8 cellular contexts compared by ENCODE assay signal in genomic region chr10:122373713-122374112, GRCh38. TPM values are rescaled to one million over a fixed set of nuclear protein-coding genes. Genes with fewer than 3 reads are reported as not detected.
A peak's percentile ranks its signal among the peaks of the same experiment; 100 is the strongest.
DNase-seq lines count a peak whose midpoint lies in the region; ATAC-seq, FAIRE-seq and TF ChIP-seq lines count a peak whose summit lies in the region.

No MANE protein-coding gene starts in this region.

- peaks cover 0 to 26% (median 3%) of the 10 kb centered on the region in 4 donors for H3K4me1 ChIP-seq in right lobe of liver
- peaks cover 14 to 27% (median 21%) of the 10 kb centered on the region in 4 donors for H3K4me1 ChIP-seq in transverse colon

- in situ Hi-C loops in transverse colon (cut with MboI; ENCODE audit: low pct_ligation_motif_present in 1 of 4, low pct_unique_long_range_greater_than_20kb in 1 of 4, low sequenced_read_pairs in 3 of 4) (no loop called here), GM13976 (cut with MboI; ENCODE audit: low sequenced_read_pairs, unreplicated experiment) (no loop called here)

- 6% methylated on average over 12 of the region's 12 CpGs for WGBS in right lobe of liver (ENCODE audit: insufficient coverage, low coverage, low lambda C conversion rate, missing lambda C conversion rate)
- 6 to 11% methylated on average over 8 to 12 of the region's 12 CpGs for WGBS in transverse colon (ENCODE audit: low coverage in 1 of 2), 2 donors

- ATAC-seq in right lobe of liver: peak; percentile 2 to 9 (median 4)

- intact Hi-C loops in right lobe of liver (cut with DNase I): no loop called here
- intact Hi-C loops in transverse colon (cut with DNase I; ENCODE audit: low total_unique reads): no loop called here
- intact Hi-C loops in posterior vena cava (cut with DNase I): loop anchor here in 1 of 2 donors (10.0 kb wide), 1 partner anchor 389 kb away; the partner anchor contains the start of gene TACC2

- no peak for TF ChIP-seq CTCF in AG09309 (IDR thresholded peaks at IDR 0.05; ENCODE audit: control insufficient read depth, insufficient read depth, low read depth, low read length, missing control alignments)
- TF ChIP-seq CTCF in bronchial epithelial cell (IDR thresholded peaks at IDR 0.05; ENCODE audit: insufficient read depth, low read length, severe bottlenecking): no peak
- TF ChIP-seq CTCF in right lobe of liver (IDR thresholded peaks at IDR 0.05): no peak
- TF ChIP-seq CTCF in transverse colon (IDR thresholded peaks at IDR 0.05): no peak
- no peak for TF ChIP-seq CTCF in GM13976 (IDR thresholded peaks at IDR 0.05; ENCODE audit: borderline replicate concordance, control extremely low read depth, extremely low read depth, insufficient read depth, missing control alignments)

- H3K36me3 ChIP-seq in bronchial epithelial cell (ENCODE audit: control insufficient read depth, insufficient read depth, low read length) (no peaks in the 10 kb centered on the region), right lobe of liver (no peaks in the 10 kb centered on the region), transverse colon (no peaks in the 10 kb centered on the region)

- H3K27ac ChIP-seq in right lobe of liver: peak overlapping the region; percentile 77 to 98 (median 79)
- H3K27ac ChIP-seq in transverse colon: peak overlapping the region; percentile 97 to 100 (median 98)

- TF ChIP-seq RAD21 in Ishikawa (IDR thresholded peaks at IDR 0.05; ENCODE audit: low read depth): no peak

- TF ChIP-seq EP300 in Ishikawa (IDR thresholded peaks at IDR 0.05; ENCODE audit: borderline replicate concordance) (no peak), transverse colon (IDR thresholded peaks at IDR 0.05; ENCODE audit: low read depth) (no peak)

- peak overlapping the region; percentile 42 for H3K4me3 ChIP-seq in AG09309 (ENCODE audit: control insufficient read depth, low read depth, low read length)
- H3K4me3 ChIP-seq in bronchial epithelial cell (ENCODE audit: low read depth, low read length): peak overlapping the region; percentile 46
- peak overlapping the region; percentile 69 to 84 (median 78) for H3K4me3 ChIP-seq in right lobe of liver
- peak overlapping the region; percentile 23 to 97 (median 71) for H3K4me3 ChIP-seq in transverse colon

- H3K27me3 ChIP-seq in bronchial epithelial cell (ENCODE audit: control insufficient read depth, insufficient read depth, low read length) (no peaks in the 10 kb centered on the region), right lobe of liver (no peaks in the 10 kb centered on the region), transverse colon (no peaks in the 10 kb centered on the region)

- no peaks in the 10 kb centered on the region for H3K9me3 ChIP-seq in right lobe of liver
- no peaks in the 10 kb centered on the region for H3K9me3 ChIP-seq in transverse colon

- no peak for FAIRE-seq in bronchial epithelial cell (lab: Jason Lieb, UNC)

- DNase-seq in AG09309 (ENCODE audit: low read depth): no peak
- DNase-seq in bronchial epithelial cell (ENCODE audit: low read depth): peak; percentile 39
- DNase-seq in right lobe of liver: no peak
- DNase-seq in transverse colon: peak; percentile 17
- DNase-seq in GM13976 (ENCODE audit: low spot score): no peak
- DNase-seq in AML-193 (lab: John Stamatoyannopoulos, UW): no peak
- no peak for DNase-seq in posterior vena cava (ENCODE audit: low spot score)

- TF ChIP-seq POLR2A in right lobe of liver (IDR thresholded peaks at IDR 0.05) (no peak), transverse colon (IDR thresholded peaks at IDR 0.05) (no peak)

TF ChIP-seq in Ishikawa, 13 proteins besides CTCF, POLR2A, EP300 and RAD21:
- TF ChIP-seq CEBPB (IDR thresholded peaks at IDR 0.05) (0 out of 2 replicates have a peak, but pooled peaks have one; percentile 36), USF1 (IDR thresholded peaks at IDR 0.05) (no peak), EGR1 (IDR thresholded peaks at IDR 0.05) (no peak), TEAD4 (IDR thresholded peaks at IDR 0.05) (peak; percentile 79), REST (IDR thresholded peaks at IDR 0.05; ENCODE audit: low read depth) (no peak), MAX (IDR thresholded peaks at IDR 0.05) (0 out of 2 replicates have a peak, but pooled peaks have one; percentile 6)

RNA-seq across cellular contexts. Expression of gene PLEKHA1, which starts 0.8 kb away (rescaled TPM):
- total RNA-seq in bronchial epithelial cell: 35.3 and 38.9 TPM in 2 replicates
- total RNA-seq in right lobe of liver: 10 to 100 TPM; 23.1 to 42.2 (median 27.5) TPM
- 10 to 100 TPM; 10.7 to 40.3 (median 28.9) TPM for total RNA-seq in transverse colon
- total RNA-seq in posterior vena cava: 10 to 100 TPM; 29.3 to 42.3 TPM

Comparison
In these comparisons a context has a peak if more than half of its experiments do, and no peak if none do; other contexts are left out.
1. DNase-seq: peak in bronchial epithelial cell (single experiment) and transverse colon (single experiment); none in AG09309 (single experiment), right lobe of liver (0 of 3), GM13976 (single experiment), AML-193 (0 of 2) and posterior vena cava (single experiment).
2. Peak in every context shown above with its lines, with median percentiles within 50 percentile points of each other: H3K4me3 ChIP-seq.